In genomic region chr20:50354690-50355592, GRCh38 we compare ENCODE assay signal across 24 cellular contexts.
A peak's percentile ranks its signal among the peaks of the same experiment; 100 is the strongest.
DNase-seq lines count a peak whose midpoint lies in the region; ATAC-seq, FAIRE-seq and TF ChIP-seq lines count a peak whose summit lies in the region.
"Had no signal": no experiment of that assay in that cellular context is flagged by ENCODE, and none has a peak within 500 bp of the region (broad histone marks: within the 10 kb centered on the region; RNA-seq: fewer than 3 reads in every experiment).

No MANE protein-coding gene starts in this region.

- TF ChIP-seq POLR2A in A549 (IDR thresholded peaks at IDR 0.05; ENCODE audit: low read length) = no peak

- POLR2A ChIA-PET in A549 (lab: Yijun Ruan, JAX) = no interaction called here
- POLR2A ChIA-PET in HEK293T (lab: Yijun Ruan, JAX) = interaction anchor here (1.1 kb wide), 2 partner anchors 14 to 164 kb away, joined by 3 read pairs; partner anchors contain the start of gene CEBPB
- POLR2A ChIA-PET in CD4-positive, alpha-beta memory T cell (lab: Charles Lee; ENCODE audit: partially characterized antibody) = no interaction called here

- DNase-seq in A549 (ENCODE audit: low read depth in 1 of 2, low spot score in 1 of 2) (no peak), HEK293T (ENCODE audit: extremely low spot score) (no peak), SW480 (ENCODE audit: low spot score) (peak; percentile 49), left colon (no peak), omental fat pad (ENCODE audit: low spot score) (no peak), osteoblast (ENCODE audit: insufficient read length, low spot score, missing footprints) (no peak), endodermal cell (no peak)
- DNase-seq in CD4-positive, alpha-beta memory T cell = no peak
- DNase-seq: activated CD4-positive, alpha-beta T cell treated with anti-CD3 and anti-CD28 coated beads for 1 hour; activated effector memory CD4-positive, alpha-beta T cell treated with anti-CD3 and anti-CD28 coated beads, Interleukin-2, amount 50 U/mL, for 16 hours; effector CD4-positive, alpha-beta T cell; heart right ventricle; KBM-7; left ventricle myocardium inferior; MV-4-11; naive thymus-derived CD4-positive, alpha-beta T cell; NCI-H1694; NCI-H748 treated with DMSO at 0.1 percent for 48 hours; SHP77; stimulated activated CD4-positive, alpha-beta T cell treated with anti-CD3 and anti-CD28 coated beads, Interleukin-4, amount 100 ng/mL, for 24 hours; stimulated activated naive CD4-positive, alpha-beta T cell; testis had no signal

- FAIRE-seq in A549 (lab: Jason Lieb, UNC) = no peak
- FAIRE-seq: GM19239 had no signal

- intact Hi-C loops in left colon (cut with DNase I, micrococcal nuclease) = no loop called here
- intact Hi-C loops in CD4-positive, alpha-beta memory T cell (cut with micrococcal nuclease) = no loop called here

- ATAC-seq in A549 (peak in 1 of 2 experiments; percentile 48; a peak in 3 of 6 replicates), left colon (peak; percentile 74), omental fat pad (ENCODE audit: low FRiP score) (no peak)
- ATAC-seq: heart right ventricle; naive thymus-derived CD4-positive, alpha-beta T cell had no signal

- no peak overlapping the region for H2AFZ ChIP-seq in osteoblast (ENCODE audit: low read length)

- H3K79me2 ChIP-seq in osteoblast (ENCODE audit: insufficient read depth, low read length) = no peaks in the 10 kb centered on the region

- WGBS in A549 (ENCODE audit: missing lambda C conversion rate) = 74% methylated on average over 13 of the region's 14 CpGs
- WGBS in endodermal cell (ENCODE audit: insufficient coverage in 1 of 2, insufficient read length in 1 of 2), 2 experiments = 91 to 92% methylated on average over 12 to 14 of the region's 14 CpGs

- H3K4me2 ChIP-seq in A549 (no peak overlapping the region), osteoblast (ENCODE audit: insufficient read depth, low read length) (no peak overlapping the region)

- no peaks in the 10 kb centered on the region for H3K36me3 ChIP-seq in CD4-positive, alpha-beta memory T cell (ENCODE audit: insufficient read depth, low read length)
- H3K36me3 ChIP-seq in osteoblast (ENCODE audit: insufficient read depth, low read length) (no peaks in the 10 kb centered on the region), endodermal cell (ENCODE audit: control insufficient read depth, insufficient read depth, low read length) (no peaks in the 10 kb centered on the region)
- H3K36me3 ChIP-seq: heart right ventricle, left ventricle myocardium inferior had no signal

- H3K4me3 Mint-ChIP-seq in CD4-positive, alpha-beta memory T cell = no peak overlapping the region
- no peak overlapping the region for H3K4me3 Mint-ChIP-seq in endodermal cell
- H3K4me3 Mint-ChIP-seq: naive thymus-derived CD4-positive, alpha-beta T cell had no signal

- no peak for TF ChIP-seq EP300 in A549 (IDR thresholded peaks at IDR 0.05)

- H3K27me3 Mint-ChIP-seq in CD4-positive, alpha-beta memory T cell = no peaks in the 10 kb centered on the region
- no peaks in the 10 kb centered on the region for H3K27me3 Mint-ChIP-seq in endodermal cell (ENCODE audit: insufficient read depth)

- peak overlapping the region in 2 of 7 donors; percentile 19 to 44 for H3K27ac Mint-ChIP-seq in CD4-positive, alpha-beta memory T cell
- H3K27ac Mint-ChIP-seq in endodermal cell = no peak overlapping the region
- H3K27ac Mint-ChIP-seq: naive thymus-derived CD4-positive, alpha-beta T cell had no signal

- H3K4me1 ChIP-seq in A549 (peaks cover 11% of the 10 kb centered on the region; the same call in 2 of the 3 replicates), osteoblast (ENCODE audit: insufficient read depth, low read length) (no peaks in the 10 kb centered on the region), endodermal cell (ENCODE audit: control insufficient read depth, insufficient read depth, low read length) (no peaks in the 10 kb centered on the region)
- H3K4me1 ChIP-seq in CD4-positive, alpha-beta memory T cell (ENCODE audit: insufficient read depth, low read length) = no peaks in the 10 kb centered on the region
- H3K4me1 ChIP-seq: left ventricle myocardium inferior, testis had no signal

- H3K36me3 Mint-ChIP-seq in CD4-positive, alpha-beta memory T cell = no peaks in the 10 kb centered on the region
- H3K36me3 Mint-ChIP-seq in endodermal cell (ENCODE audit: low read depth) = no peaks in the 10 kb centered on the region
- H3K36me3 Mint-ChIP-seq: naive thymus-derived CD4-positive, alpha-beta T cell had no signal

- H3K9ac ChIP-seq in endodermal cell (ENCODE audit: extremely low read depth, low read length, poor library complexity, severe bottlenecking) = no peak overlapping the region

- TF ChIP-seq CTCF in A549 (IDR thresholded peaks at IDR 0.05) (no peak), omental fat pad (IDR thresholded peaks at IDR 0.05) (no peak), osteoblast (IDR thresholded peaks at IDR 0.05; ENCODE audit: extremely low read depth, low read depth, low read length) (no peak), endodermal cell (conservative IDR thresholded peaks at IDR 0.05) (no peak)

- H3K9me3 ChIP-seq in A549 (no peaks in the 10 kb centered on the region), osteoblast (ENCODE audit: low read depth, low read length) (no peaks in the 10 kb centered on the region), endodermal cell (ENCODE audit: control insufficient read depth, low read length) (no peaks in the 10 kb centered on the region)
- H3K9me3 ChIP-seq in CD4-positive, alpha-beta memory T cell (ENCODE audit: control insufficient read depth in 1 of 2, low read length in 2 of 2) = no peaks in the 10 kb centered on the region
- H3K9me3 ChIP-seq: heart right ventricle, left ventricle myocardium inferior, testis had no signal

- H4K20me1 ChIP-seq in osteoblast (ENCODE audit: insufficient read depth, low read length) = no peaks in the 10 kb centered on the region

- H3K4me1 Mint-ChIP-seq in CD4-positive, alpha-beta memory T cell = peaks cover 0 to 2% (median under 1%) of the 10 kb centered on the region in 4 donors
- peaks cover 9% of the 10 kb centered on the region for H3K4me1 Mint-ChIP-seq in endodermal cell

- no peak for TF ChIP-seq RAD21 in A549 (conservative IDR thresholded peaks at IDR 0.05 in 1 of 2, IDR thresholded peaks at IDR 0.05 in 1 of 2)

- CTCF ChIA-PET in A549 (lab: Yijun Ruan, JAX) = interaction anchor here (0.9 to 1.4 kb wide), 4 partner anchors 8 to 45 kb away, joined by 3 read pairs; no protein-coding TSS in a partner anchor
- CTCF ChIA-PET in HEK293T (lab: Yijun Ruan, JAX) = no interaction called here
- CTCF ChIA-PET in CD4-positive, alpha-beta memory T cell (lab: Charles Lee; ENCODE audit: partially characterized antibody) = no interaction called here

- H3K4me3 ChIP-seq in A549 (no peak overlapping the region), osteoblast (ENCODE audit: insufficient read depth, low read length) (no peak overlapping the region), endodermal cell (ENCODE audit: low read length) (no peak overlapping the region)
- H3K4me3 ChIP-seq in CD4-positive, alpha-beta memory T cell (ENCODE audit: low read length in 2 of 2) = no peak overlapping the region
- H3K4me3 ChIP-seq: heart right ventricle, left ventricle myocardium inferior, testis had no signal

- H3K27ac ChIP-seq in A549 (peak overlapping the region; percentile 30 to 60; a peak in 4 of 6 replicates), osteoblast (ENCODE audit: low read depth, low read length) (no peak overlapping the region), endodermal cell (ENCODE audit: low read depth, low read length) (no peak overlapping the region)
- no peak overlapping the region for H3K27ac ChIP-seq in CD4-positive, alpha-beta memory T cell (ENCODE audit: low read depth, low read length)
- H3K27ac ChIP-seq: C4-2B, heart right ventricle, left ventricle myocardium inferior, testis had no signal

- H3K9me3 Mint-ChIP-seq in CD4-positive, alpha-beta memory T cell = no peaks in the 10 kb centered on the region
- H3K9me3 Mint-ChIP-seq in endodermal cell = no peaks in the 10 kb centered on the region
- H3K9me3 Mint-ChIP-seq: naive thymus-derived CD4-positive, alpha-beta T cell had no signal

- H3K27me3 ChIP-seq in CD4-positive, alpha-beta memory T cell (ENCODE audit: insufficient read depth, low read length) = no peaks in the 10 kb centered on the region
- no peaks in the 10 kb centered on the region for H3K27me3 ChIP-seq in osteoblast (ENCODE audit: insufficient read depth, low read length)
- H3K27me3 ChIP-seq in endodermal cell (ENCODE audit: control insufficient read depth, insufficient read depth, low read length, poor library complexity, severe bottlenecking) = no peaks in the 10 kb centered on the region
- H3K27me3 ChIP-seq: heart right ventricle, testis had no signal

TF ChIP-seq in A549, 52 proteins besides CTCF, POLR2A, EP300 and RAD21 (continues in another document):
- TF ChIP-seq, protein P1, sequence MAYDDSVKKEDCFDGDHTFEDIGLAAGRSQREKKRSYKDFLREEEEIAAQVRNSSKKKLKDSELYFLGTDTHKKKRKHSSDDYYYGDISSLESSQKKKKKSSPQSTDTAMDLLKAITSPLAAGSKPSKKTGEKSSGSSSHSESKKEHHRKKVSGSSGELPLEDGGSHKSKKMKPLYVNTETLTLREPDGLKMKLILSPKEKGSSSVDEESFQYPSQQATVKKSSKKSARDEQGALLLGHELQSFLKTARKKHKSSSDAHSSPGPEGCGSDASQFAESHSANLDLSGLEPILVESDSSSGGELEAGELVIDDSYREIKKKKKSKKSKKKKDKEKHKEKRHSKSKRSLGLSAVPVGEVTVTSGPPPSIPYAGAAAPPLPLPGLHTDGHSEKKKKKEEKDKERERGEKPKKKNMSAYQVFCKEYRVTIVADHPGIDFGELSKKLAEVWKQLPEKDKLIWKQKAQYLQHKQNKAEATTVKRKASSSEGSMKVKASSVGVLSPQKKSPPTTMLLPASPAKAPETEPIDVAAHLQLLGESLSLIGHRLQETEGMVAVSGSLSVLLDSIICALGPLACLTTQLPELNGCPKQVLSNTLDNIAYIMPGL (CRISPR knock-in tag; IDR thresholded peaks at IDR 0.05; ENCODE audit: borderline replicate concordance) = no peak
- TF ChIP-seq CEBPB (IDR thresholded peaks at IDR 0.05) = no peak

TF ChIP-seq in HEK293T, 16 proteins besides CTCF, POLR2A, EP300 and RAD21:
- no peak for TF ChIP-seq BHLHE40 (IDR thresholded peaks at IDR 0.05; ENCODE audit: borderline replicate concordance)
- 0 out of 2 replicates have a peak, but pooled peaks have one; percentile 34 for TF ChIP-seq L3MBTL2 (conservative IDR thresholded peaks at IDR 0.05)

Comparison
In these comparisons a context has a peak if more than half of its experiments do, and no peak if none do; other contexts are left out.
1. H3K27ac ChIP-seq: peak in A549 (2 of 2); none in CD4-positive, alpha-beta memory T cell (single experiment), osteoblast (single experiment) and endodermal cell (single experiment).